1 cellular context compared by ENCODE assay signal in the genomic region with DNA sequence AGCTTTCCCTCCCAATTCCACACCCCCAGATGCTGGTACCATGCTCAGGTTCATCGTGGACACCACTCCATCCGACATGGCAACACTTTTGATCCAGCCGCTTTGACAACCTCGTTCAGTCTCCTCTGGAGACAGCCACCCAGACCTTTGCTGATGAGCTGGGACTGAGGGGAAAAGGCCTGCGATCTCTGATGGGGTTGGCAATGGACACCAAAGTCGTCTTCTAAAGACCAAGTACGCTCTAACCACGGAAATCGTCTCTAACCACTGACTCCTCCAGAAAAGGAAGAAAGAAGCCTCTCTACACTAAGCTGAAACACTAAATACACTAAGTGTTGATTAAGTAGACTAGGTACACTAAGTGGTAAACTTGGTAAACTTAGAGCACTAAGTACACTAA.
TF ChIP-seq lines count a peak whose summit lies in the region.

No MANE protein-coding gene starts in this region.

TF ChIP-seq in GM12878, 131 proteins besides CTCF, POLR2A, EP300 and RAD21:
- TF ChIP-seq, protein P1, sequence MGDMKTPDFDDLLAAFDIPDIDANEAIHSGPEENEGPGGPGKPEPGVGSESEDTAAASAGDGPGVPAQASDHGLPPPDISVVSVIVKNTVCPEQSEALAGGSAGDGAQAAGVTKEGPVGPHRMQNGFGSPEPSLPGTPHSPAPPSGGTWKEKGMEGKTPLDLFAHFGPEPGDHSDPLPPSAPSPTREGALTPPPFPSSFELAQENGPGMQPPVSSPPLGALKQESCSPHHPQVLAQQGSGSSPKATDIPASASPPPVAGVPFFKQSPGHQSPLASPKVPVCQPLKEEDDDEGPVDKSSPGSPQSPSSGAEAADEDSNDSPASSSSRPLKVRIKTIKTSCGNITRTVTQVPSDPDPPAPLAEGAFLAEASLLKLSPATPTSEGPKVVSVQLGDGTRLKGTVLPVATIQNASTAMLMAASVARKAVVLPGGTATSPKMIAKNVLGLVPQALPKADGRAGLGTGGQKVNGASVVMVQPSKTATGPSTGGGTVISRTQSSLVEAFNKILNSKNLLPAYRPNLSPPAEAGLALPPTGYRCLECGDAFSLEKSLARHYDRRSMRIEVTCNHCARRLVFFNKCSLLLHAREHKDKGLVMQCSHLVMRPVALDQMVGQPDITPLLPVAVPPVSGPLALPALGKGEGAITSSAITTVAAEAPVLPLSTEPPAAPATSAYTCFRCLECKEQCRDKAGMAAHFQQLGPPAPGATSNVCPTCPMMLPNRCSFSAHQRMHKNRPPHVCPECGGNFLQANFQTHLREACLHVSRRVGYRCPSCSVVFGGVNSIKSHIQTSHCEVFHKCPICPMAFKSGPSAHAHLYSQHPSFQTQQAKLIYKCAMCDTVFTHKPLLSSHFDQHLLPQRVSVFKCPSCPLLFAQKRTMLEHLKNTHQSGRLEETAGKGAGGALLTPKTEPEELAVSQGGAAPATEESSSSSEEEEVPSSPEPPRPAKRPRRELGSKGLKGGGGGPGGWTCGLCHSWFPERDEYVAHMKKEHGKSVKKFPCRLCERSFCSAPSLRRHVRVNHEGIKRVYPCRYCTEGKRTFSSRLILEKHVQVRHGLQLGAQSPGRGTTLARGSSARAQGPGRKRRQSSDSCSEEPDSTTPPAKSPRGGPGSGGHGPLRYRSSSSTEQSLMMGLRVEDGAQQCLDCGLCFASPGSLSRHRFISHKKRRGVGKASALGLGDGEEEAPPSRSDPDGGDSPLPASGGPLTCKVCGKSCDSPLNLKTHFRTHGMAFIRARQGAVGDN (IDR thresholded peaks at IDR 0.05), result no peak
- no peak for TF ChIP-seq BHLHE40 (IDR thresholded peaks at IDR 0.05; ENCODE audit: borderline replicate concordance in 1 of 2, low read depth in 2 of 2, low read length in 1 of 2)
- no peak for TF ChIP-seq MEF2B (IDR thresholded peaks at IDR 0.05; ENCODE audit: partially characterized antibody, poor library complexity, severe bottlenecking)
- TF ChIP-seq, protein P2, sequence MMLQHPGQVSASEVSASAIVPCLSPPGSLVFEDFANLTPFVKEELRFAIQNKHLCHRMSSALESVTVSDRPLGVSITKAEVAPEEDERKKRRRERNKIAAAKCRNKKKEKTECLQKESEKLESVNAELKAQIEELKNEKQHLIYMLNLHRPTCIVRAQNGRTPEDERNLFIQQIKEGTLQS (IDR thresholded peaks at IDR 0.05; ENCODE audit: borderline replicate concordance, extremely low read depth, low read depth, low read length), result no peak
- no peak for TF ChIP-seq CHD4 (IDR thresholded peaks at IDR 0.05)
- no peak for TF ChIP-seq RBBP5 (conservative IDR thresholded peaks at IDR 0.05)
- no peak for TF ChIP-seq SMARCA5 (IDR thresholded peaks at IDR 0.05)
- no peak for TF ChIP-seq SKIL (IDR thresholded peaks at IDR 0.05; ENCODE audit: low read depth, poor library complexity, severe bottlenecking)
- no peak for TF ChIP-seq NRF1 (conservative IDR thresholded peaks at IDR 0.05; ENCODE audit: low read depth, low read length)
- no peak for TF ChIP-seq ZNF274 (IDR thresholded peaks at IDR 0.05; ENCODE audit: insufficient read depth, insufficient read length)
- TF ChIP-seq JUNB (IDR thresholded peaks at IDR 0.05), result no peak
- no peak for TF ChIP-seq PAX8 (IDR thresholded peaks at IDR 0.05)
TF ChIP-seq in GM12878: peak in this region for 0.
